ENCODE assay signal across 8 cellular contexts in genomic region chr17:42561908-42562844, GRCh38. TPM values are rescaled to one million over a fixed set of nuclear protein-coding genes. Genes with fewer than 3 reads are reported as not detected.
A peak's percentile ranks its signal among the peaks of the same experiment; 100 is the strongest.
DNase-seq lines count a peak whose midpoint lies in the region; ATAC-seq and TF ChIP-seq lines count a peak whose summit lies in the region.

COASY (plus strand) TSS chr17:42562148; CDS start chr17:42562623, 475 bp downstream.

- H3K27ac ChIP-seq in suprapubic skin: peak within 1 kb of the TSS; percentile 87

- peak within 1 kb of the TSS; percentile 91 for H3K4me3 Mint-ChIP-seq in activated naive CD8-positive, alpha-beta T cell treated with anti-CD3 and anti-CD28 coated beads, Interleukin-2, amount 50 U/mL, for 24 hours

- TF ChIP-seq EP300 in suprapubic skin (IDR thresholded peaks at IDR 0.05): no peak

- H3K36me3 Mint-ChIP-seq in activated naive CD8-positive, alpha-beta T cell treated with anti-CD3 and anti-CD28 coated beads, Interleukin-2, amount 50 U/mL, for 24 hours (ENCODE audit: low read depth): peaks cover 13% of the 10 kb centered on the region

- H3K36me3 ChIP-seq in BJ (ENCODE audit: control insufficient read depth, insufficient read depth, low read length) (peaks cover 21% of the 10 kb centered on the region), suprapubic skin (peaks cover 20% of the 10 kb centered on the region)

- DNase-seq in BJ (ENCODE audit: low read depth): peak; percentile 74
- DNase-seq in NCI-H1436 (lab: John Stamatoyannopoulos, UW): peak; percentile 99
- peak; percentile 90 to 94 for DNase-seq in SW 1271 (lab: John Stamatoyannopoulos, UW)
- peak; percentile 95 for DNase-seq in activated naive CD8-positive, alpha-beta T cell treated with anti-CD3 and anti-CD28 coated beads, Interleukin-2, amount 50 U/mL, for 24 hours
- DNase-seq in head of caudate nucleus: peak; percentile 88 to 98 (median 95)
- DNase-seq in omental fat pad (ENCODE audit: low spot score): peak; percentile 93
- peak; percentile 97 to 98 for DNase-seq in suprapubic skin (ENCODE audit: low spot score in 2 of 2)

- peaks cover 56% of the 10 kb centered on the region for H3K4me1 ChIP-seq in suprapubic skin

- H3K4me3 ChIP-seq in BJ (ENCODE audit: low read depth, low read length) (peak within 1 kb of the TSS; percentile 83), suprapubic skin (peak within 1 kb of the TSS; percentile 90)

- no peaks in the 10 kb centered on the region for H3K9me3 Mint-ChIP-seq in activated naive CD8-positive, alpha-beta T cell treated with anti-CD3 and anti-CD28 coated beads, Interleukin-2, amount 50 U/mL, for 24 hours

- H3K27me3 Mint-ChIP-seq in activated naive CD8-positive, alpha-beta T cell treated with anti-CD3 and anti-CD28 coated beads, Interleukin-2, amount 50 U/mL, for 24 hours: no peaks in the 10 kb centered on the region

- no peaks in the 10 kb centered on the region for H3K9me3 ChIP-seq in suprapubic skin

- H3K27me3 ChIP-seq in BJ (ENCODE audit: control insufficient read depth, insufficient read depth, low read length): no peaks in the 10 kb centered on the region
- no peaks in the 10 kb centered on the region for H3K27me3 ChIP-seq in suprapubic skin

- H3K27ac Mint-ChIP-seq in activated naive CD8-positive, alpha-beta T cell treated with anti-CD3 and anti-CD28 coated beads, Interleukin-2, amount 50 U/mL, for 24 hours: peak within 1 kb of the TSS; percentile 92

- peak; percentile 50 for ATAC-seq in GM21723 (IDR thresholded peaks at IDR 0.05; ENCODE audit: unreplicated experiment)
- ATAC-seq in activated naive CD8-positive, alpha-beta T cell treated with anti-CD3 and anti-CD28 coated beads, Interleukin-2, amount 50 U/mL, for 24 hours: peak; percentile 77
- peak; percentile 61 for ATAC-seq in omental fat pad (ENCODE audit: low FRiP score)

- WGBS in suprapubic skin: 0% methylated on average over 9 of the region's 57 CpGs

- peak in 1 of 2 donors; percentile 23 for TF ChIP-seq POLR2A in suprapubic skin (IDR thresholded peaks at IDR 0.05)

- peaks cover 36% of the 10 kb centered on the region for H3K4me1 Mint-ChIP-seq in activated naive CD8-positive, alpha-beta T cell treated with anti-CD3 and anti-CD28 coated beads, Interleukin-2, amount 50 U/mL, for 24 hours

- no peak for TF ChIP-seq CTCF in BJ (IDR thresholded peaks at IDR 0.05; ENCODE audit: insufficient read depth, low read depth, low read length)
- no peak for TF ChIP-seq CTCF in omental fat pad (IDR thresholded peaks at IDR 0.05)
- no peak for TF ChIP-seq CTCF in suprapubic skin (IDR thresholded peaks at IDR 0.05)

- intact Hi-C loops in head of caudate nucleus (cut with DNase I): no loop called here

- POLR2A ChIA-PET in BJ (lab: Charles Lee): no interaction called here

- CTCF ChIA-PET in BJ (lab: Yijun Ruan, JAX): no interaction called here

RNA-seq across cellular contexts. Expression of gene COASY, which starts in this region (rescaled TPM):
- 28.6 and 41.5 TPM in 2 replicates for polyA plus RNA-seq in BJ (2011; rRNA removed)
- 19.5 and 28.4 TPM in 2 replicates for polyA minus RNA-seq in BJ (2011; rRNA and poly(A)+ RNA removed)
- 10 to 100 TPM; 21.8 to 33.5 (median 26.2) TPM for total RNA-seq in omental fat pad
- total RNA-seq in suprapubic skin: 10 to 100 TPM; 41.1 to 54.0 (median 46.0) TPM

Comparison
In these comparisons a context has a peak if more than half of its experiments do, and no peak if none do; other contexts are left out.
1. Peak in every context shown above with its lines: DNase-seq, ATAC-seq, H3K4me3 ChIP-seq and H3K27ac ChIP-seq.